Comparison of ENCODE assay signal across 2 cellular contexts in the genomic region with DNA sequence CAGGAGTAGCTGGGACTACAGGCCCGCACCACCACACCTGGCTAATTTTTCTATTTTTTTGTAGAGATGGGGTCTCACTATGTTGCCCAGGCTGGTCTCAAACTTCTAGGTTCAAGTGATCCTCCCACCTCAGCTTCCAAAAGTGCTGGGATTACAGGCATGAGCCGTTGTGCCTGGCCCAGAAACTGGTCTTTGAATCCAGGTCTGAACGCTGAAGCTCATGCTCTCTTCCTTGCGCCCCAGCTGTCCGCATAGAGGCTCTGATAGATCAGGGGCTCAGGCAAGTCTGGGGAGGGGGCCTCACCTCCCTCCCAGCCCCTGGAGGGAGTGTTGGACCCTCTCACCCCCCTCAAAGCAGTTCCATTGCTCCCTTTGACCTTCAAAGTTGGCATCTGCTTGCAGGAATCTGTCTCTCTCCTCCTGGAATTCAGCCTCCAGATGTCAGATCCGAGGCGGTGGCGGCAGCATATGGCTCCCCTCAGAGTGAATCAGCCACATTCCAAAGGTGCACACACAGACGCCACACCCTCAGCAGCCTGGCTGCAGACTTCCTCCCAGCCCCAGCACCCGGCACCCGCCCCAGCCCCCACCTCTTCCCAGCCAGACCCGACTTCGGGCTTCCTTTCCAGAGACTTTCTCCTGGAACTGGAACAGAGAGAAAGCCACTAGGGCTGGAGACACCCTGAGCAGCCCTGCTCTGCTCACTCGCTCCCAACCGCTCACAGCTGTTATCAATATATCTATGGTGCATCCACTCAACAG.
A peak's percentile ranks its signal among the peaks of the same experiment; 100 is the strongest.
TF ChIP-seq lines count a peak whose summit lies in the region.

No MANE protein-coding gene starts in this region.

TF ChIP-seq in Ishikawa, 13 proteins besides CTCF, POLR2A, EP300 and RAD21:
- peak; percentile 76 for TF ChIP-seq YY1 (IDR thresholded peaks at IDR 0.05; ENCODE audit: low read depth)
- TF ChIP-seq, protein P1, sequence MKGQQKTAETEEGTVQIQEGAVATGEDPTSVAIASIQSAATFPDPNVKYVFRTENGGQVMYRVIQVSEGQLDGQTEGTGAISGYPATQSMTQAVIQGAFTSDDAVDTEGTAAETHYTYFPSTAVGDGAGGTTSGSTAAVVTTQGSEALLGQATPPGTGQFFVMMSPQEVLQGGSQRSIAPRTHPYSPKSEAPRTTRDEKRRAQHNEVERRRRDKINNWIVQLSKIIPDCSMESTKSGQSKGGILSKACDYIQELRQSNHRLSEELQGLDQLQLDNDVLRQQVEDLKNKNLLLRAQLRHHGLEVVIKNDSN (IDR thresholded peaks at IDR 0.05): no peak
- TF ChIP-seq, protein P2, sequence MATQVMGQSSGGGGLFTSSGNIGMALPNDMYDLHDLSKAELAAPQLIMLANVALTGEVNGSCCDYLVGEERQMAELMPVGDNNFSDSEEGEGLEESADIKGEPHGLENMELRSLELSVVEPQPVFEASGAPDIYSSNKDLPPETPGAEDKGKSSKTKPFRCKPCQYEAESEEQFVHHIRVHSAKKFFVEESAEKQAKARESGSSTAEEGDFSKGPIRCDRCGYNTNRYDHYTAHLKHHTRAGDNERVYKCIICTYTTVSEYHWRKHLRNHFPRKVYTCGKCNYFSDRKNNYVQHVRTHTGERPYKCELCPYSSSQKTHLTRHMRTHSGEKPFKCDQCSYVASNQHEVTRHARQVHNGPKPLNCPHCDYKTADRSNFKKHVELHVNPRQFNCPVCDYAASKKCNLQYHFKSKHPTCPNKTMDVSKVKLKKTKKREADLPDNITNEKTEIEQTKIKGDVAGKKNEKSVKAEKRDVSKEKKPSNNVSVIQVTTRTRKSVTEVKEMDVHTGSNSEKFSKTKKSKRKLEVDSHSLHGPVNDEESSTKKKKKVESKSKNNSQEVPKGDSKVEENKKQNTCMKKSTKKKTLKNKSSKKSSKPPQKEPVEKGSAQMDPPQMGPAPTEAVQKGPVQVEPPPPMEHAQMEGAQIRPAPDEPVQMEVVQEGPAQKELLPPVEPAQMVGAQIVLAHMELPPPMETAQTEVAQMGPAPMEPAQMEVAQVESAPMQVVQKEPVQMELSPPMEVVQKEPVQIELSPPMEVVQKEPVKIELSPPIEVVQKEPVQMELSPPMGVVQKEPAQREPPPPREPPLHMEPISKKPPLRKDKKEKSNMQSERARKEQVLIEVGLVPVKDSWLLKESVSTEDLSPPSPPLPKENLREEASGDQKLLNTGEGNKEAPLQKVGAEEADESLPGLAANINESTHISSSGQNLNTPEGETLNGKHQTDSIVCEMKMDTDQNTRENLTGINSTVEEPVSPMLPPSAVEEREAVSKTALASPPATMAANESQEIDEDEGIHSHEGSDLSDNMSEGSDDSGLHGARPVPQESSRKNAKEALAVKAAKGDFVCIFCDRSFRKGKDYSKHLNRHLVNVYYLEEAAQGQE (IDR thresholded peaks at IDR 0.05; ENCODE audit: low read depth): no peak
- TF ChIP-seq, protein P3, sequence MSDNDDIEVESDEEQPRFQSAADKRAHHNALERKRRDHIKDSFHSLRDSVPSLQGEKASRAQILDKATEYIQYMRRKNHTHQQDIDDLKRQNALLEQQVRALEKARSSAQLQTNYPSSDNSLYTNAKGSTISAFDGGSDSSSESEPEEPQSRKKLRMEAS (IDR thresholded peaks at IDR 0.05): peak; percentile 73
- no peak for TF ChIP-seq FOXM1 (IDR thresholded peaks at IDR 0.05; ENCODE audit: borderline replicate concordance, low read depth)
- 0 out of 2 replicates have a peak, but pooled peaks have one; percentile 30 for TF ChIP-seq EGR1 (IDR thresholded peaks at IDR 0.05)
- TF ChIP-seq TCF12 (IDR thresholded peaks at IDR 0.05; ENCODE audit: low read depth): peak; percentile 84; the same call in 1 of the 2 replicates
- no peak for TF ChIP-seq CREB1 (IDR thresholded peaks at IDR 0.05; ENCODE audit: low read depth)
- TF ChIP-seq CEBPB (IDR thresholded peaks at IDR 0.05): no peak
- TF ChIP-seq ZBTB7A (IDR thresholded peaks at IDR 0.05; ENCODE audit: low read depth): peak; percentile 32; the same call in 1 of the 2 replicates
- peak; percentile 68 for TF ChIP-seq NFIC (IDR thresholded peaks at IDR 0.05)
- TF ChIP-seq TEAD4 (IDR thresholded peaks at IDR 0.05): peak; percentile 95
- 0 out of 2 replicates have a peak, but pooled peaks have one; percentile 26 for TF ChIP-seq TAF1 (IDR thresholded peaks at IDR 0.05; ENCODE audit: low read depth)

TF ChIP-seq in HepG2, 621 proteins besides CTCF, POLR2A, EP300 and RAD21:
- 0 out of 2 replicates have a peak, but pooled peaks have one; percentile 38 for TF ChIP-seq ZNF891 (CRISPR knock-in tag; IDR thresholded peaks at IDR 0.05)
- TF ChIP-seq ZNF121 (CRISPR knock-in tag; IDR thresholded peaks at IDR 0.05): peak; percentile 82
- TF ChIP-seq, protein P4, sequence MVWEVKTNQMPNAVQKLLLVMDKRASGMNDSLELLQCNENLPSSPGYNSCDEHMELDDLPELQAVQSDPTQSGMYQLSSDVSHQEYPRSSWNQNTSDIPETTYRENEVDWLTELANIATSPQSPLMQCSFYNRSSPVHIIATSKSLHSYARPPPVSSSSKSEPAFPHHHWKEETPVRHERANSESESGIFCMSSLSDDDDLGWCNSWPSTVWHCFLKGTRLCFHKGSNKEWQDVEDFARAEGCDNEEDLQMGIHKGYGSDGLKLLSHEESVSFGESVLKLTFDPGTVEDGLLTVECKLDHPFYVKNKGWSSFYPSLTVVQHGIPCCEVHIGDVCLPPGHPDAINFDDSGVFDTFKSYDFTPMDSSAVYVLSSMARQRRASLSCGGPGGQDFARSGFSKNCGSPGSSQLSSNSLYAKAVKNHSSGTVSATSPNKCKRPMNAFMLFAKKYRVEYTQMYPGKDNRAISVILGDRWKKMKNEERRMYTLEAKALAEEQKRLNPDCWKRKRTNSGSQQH (CRISPR knock-in tag; IDR thresholded peaks at IDR 0.05; ENCODE audit: low read depth): no peak
- TF ChIP-seq TEAD3 (CRISPR knock-in tag; optimal IDR thresholded peaks at IDR 0.05; ENCODE audit: borderline replicate concordance): peak; percentile 76
- TF ChIP-seq FOSL2 (CRISPR knock-in tag; IDR thresholded peaks at IDR 0.05): peak; percentile 75
- no peak for TF ChIP-seq ZNF343 (CRISPR knock-in tag; IDR thresholded peaks at IDR 0.05)
- TF ChIP-seq KLF12 (CRISPR knock-in tag; IDR thresholded peaks at IDR 0.05; ENCODE audit: borderline replicate concordance): no peak
- no peak for TF ChIP-seq HCFC1 (IDR thresholded peaks at IDR 0.05; ENCODE audit: low read depth, low read length)
- TF ChIP-seq, protein P5, sequence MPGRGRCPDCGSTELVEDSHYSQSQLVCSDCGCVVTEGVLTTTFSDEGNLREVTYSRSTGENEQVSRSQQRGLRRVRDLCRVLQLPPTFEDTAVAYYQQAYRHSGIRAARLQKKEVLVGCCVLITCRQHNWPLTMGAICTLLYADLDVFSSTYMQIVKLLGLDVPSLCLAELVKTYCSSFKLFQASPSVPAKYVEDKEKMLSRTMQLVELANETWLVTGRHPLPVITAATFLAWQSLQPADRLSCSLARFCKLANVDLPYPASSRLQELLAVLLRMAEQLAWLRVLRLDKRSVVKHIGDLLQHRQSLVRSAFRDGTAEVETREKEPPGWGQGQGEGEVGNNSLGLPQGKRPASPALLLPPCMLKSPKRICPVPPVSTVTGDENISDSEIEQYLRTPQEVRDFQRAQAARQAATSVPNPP (CRISPR knock-in tag; IDR thresholded peaks at IDR 0.05): no peak
- TF ChIP-seq, protein P6, sequence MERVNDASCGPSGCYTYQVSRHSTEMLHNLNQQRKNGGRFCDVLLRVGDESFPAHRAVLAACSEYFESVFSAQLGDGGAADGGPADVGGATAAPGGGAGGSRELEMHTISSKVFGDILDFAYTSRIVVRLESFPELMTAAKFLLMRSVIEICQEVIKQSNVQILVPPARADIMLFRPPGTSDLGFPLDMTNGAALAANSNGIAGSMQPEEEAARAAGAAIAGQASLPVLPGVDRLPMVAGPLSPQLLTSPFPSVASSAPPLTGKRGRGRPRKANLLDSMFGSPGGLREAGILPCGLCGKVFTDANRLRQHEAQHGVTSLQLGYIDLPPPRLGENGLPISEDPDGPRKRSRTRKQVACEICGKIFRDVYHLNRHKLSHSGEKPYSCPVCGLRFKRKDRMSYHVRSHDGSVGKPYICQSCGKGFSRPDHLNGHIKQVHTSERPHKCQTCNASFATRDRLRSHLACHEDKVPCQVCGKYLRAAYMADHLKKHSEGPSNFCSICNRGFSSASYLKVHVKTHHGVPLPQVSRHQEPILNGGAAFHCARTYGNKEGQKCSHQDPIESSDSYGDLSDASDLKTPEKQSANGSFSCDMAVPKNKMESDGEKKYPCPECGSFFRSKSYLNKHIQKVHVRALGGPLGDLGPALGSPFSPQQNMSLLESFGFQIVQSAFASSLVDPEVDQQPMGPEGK (CRISPR knock-in tag; IDR thresholded peaks at IDR 0.05): 0 out of 2 replicates have a peak, but pooled peaks have one; percentile 27
- TF ChIP-seq NR1H2 (CRISPR knock-in tag; IDR thresholded peaks at IDR 0.05; ENCODE audit: borderline replicate concordance, low read depth): no peak
- TF ChIP-seq, protein P7, sequence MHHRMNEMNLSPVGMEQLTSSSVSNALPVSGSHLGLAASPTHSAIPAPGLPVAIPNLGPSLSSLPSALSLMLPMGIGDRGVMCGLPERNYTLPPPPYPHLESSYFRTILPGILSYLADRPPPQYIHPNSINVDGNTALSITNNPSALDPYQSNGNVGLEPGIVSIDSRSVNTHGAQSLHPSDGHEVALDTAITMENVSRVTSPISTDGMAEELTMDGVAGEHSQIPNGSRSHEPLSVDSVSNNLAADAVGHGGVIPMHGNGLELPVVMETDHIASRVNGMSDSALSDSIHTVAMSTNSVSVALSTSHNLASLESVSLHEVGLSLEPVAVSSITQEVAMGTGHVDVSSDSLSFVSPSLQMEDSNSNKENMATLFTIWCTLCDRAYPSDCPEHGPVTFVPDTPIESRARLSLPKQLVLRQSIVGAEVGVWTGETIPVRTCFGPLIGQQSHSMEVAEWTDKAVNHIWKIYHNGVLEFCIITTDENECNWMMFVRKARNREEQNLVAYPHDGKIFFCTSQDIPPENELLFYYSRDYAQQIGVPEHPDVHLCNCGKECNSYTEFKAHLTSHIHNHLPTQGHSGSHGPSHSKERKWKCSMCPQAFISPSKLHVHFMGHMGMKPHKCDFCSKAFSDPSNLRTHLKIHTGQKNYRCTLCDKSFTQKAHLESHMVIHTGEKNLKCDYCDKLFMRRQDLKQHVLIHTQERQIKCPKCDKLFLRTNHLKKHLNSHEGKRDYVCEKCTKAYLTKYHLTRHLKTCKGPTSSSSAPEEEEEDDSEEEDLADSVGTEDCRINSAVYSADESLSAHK (CRISPR knock-in tag; IDR thresholded peaks at IDR 0.05; ENCODE audit: borderline replicate concordance): no peak
- TF ChIP-seq ZNF713 (CRISPR knock-in tag; IDR thresholded peaks at IDR 0.05): no peak
- TF ChIP-seq HOXA3 (CRISPR knock-in tag; IDR thresholded peaks at IDR 0.05): no peak
- TF ChIP-seq, protein P8, sequence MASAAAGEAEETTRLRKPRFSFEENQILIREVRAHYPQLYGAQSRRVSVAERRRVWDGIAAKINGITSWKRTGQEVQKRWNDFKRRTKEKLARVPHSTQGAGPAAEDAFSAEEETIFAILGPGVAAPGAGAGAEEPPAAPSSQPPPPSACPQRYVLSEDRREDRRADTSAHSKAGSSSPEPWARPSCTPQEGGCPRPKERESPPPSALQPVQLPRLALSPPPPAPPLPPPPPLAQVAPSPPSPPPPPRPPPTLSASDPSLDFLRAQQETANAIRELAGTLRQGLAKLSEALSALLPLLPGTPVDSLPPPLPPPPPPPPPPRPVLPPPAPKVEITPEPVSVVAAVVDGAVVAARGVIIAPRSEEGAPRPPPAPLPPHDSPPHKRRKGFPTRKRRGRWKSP (CRISPR knock-in tag; IDR thresholded peaks at IDR 0.05): no peak
- TF ChIP-seq TOPORS (CRISPR knock-in tag; IDR thresholded peaks at IDR 0.05): no peak
- TF ChIP-seq DMAP1 (CRISPR knock-in tag; IDR thresholded peaks at IDR 0.05): peak; percentile 9; the same call in 1 of the 2 replicates
